In the genomic region with DNA sequence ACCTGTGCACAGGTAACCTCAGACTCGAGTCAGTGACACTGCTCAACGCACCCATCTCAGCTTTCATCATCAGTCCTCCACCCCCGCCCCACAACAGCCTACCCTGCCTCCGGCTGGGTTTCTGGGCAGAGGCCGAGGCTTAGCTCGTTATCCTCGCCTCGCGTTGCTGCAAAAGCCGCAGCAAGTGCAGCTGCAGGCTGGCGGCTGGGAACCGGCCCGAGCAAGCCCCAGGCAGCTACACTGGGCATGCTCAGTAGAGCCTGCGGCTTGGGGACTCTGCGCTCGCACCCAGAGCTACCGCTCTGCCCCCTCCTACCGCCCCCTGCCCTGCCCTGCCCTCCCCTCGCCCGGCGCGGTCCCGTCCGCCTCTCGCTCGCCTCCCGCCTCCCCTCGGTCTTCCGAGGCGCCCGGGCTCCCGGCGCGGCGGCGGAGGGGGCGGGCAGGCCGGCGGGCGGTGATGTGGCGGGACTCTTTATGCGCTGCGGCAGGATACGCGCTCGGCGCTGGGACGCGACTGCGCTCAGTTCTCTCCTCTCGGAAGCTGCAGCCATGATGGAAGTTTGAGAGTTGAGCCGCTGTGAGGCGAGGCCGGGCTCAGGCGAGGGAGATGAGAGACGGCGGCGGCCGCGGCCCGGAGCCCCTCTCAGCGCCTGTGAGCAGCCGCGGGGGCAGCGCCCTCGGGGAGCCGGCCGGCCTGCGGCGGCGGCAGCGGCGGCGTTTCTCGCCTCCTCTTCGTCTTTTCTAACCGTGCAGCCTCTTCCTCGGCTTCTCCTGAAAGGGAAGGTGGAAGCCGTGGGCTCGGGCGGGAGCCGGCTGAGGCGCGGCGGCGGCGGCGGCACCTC, we compare ENCODE assay signal across 1 cellular context.
TF ChIP-seq lines count a peak whose summit lies in the region.

A gene with protein sequence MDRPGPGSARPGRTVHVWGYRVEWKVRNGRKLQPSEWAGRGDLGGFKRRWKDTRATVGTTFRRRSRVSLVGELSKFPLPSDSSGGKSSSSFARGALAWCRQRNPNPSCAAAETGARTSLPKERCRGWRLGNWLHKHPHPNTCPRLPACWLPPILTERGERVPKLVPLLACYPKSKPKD (minus strand): TSS at position 432 of the 842 bp plus-strand sequence. CDS start 1,046 bp downstream, outside the sequence.
A gene (plus strand): TSS at position 524 of the 842 bp plus-strand sequence. CDS start 845 bp downstream, outside the sequence.

TF ChIP-seq in WTC11, 78 proteins besides CTCF, POLR2A, EP300 and RAD21 (continued from another document and continues in another):
- TF ChIP-seq, protein P1, sequence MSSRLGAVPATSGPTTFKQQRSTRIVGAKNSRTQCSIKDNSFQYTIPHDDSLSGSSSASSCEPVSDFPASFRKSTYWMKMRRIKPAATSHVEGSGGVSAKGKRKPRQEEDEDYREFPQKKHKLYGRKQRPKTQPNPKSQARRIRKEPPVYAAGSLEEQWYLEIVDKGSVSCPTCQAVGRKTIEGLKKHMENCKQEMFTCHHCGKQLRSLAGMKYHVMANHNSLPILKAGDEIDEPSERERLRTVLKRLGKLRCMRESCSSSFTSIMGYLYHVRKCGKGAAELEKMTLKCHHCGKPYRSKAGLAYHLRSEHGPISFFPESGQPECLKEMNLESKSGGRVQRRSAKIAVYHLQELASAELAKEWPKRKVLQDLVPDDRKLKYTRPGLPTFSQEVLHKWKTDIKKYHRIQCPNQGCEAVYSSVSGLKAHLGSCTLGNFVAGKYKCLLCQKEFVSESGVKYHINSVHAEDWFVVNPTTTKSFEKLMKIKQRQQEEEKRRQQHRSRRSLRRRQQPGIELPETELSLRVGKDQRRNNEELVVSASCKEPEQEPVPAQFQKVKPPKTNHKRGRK (CRISPR knock-in tag; IDR thresholded peaks at IDR 0.05; ENCODE audit: borderline replicate concordance): no peak
- TF ChIP-seq SP1 (CRISPR knock-in tag; conservative IDR thresholded peaks at IDR 0.05) (peak; percentile 97), JUN (CRISPR knock-in tag; IDR thresholded peaks at IDR 0.05) (no peak), NFYB (CRISPR knock-in tag; conservative IDR thresholded peaks at IDR 0.05; ENCODE audit: low read depth) (no peak), ZNF416 (CRISPR knock-in tag; IDR thresholded peaks at IDR 0.05) (no peak), ZNF121 (CRISPR knock-in tag; IDR thresholded peaks at IDR 0.05) (no peak), MXD4 (CRISPR knock-in tag; IDR thresholded peaks at IDR 0.05; ENCODE audit: borderline replicate concordance) (no peak), ATF1 (CRISPR knock-in tag; IDR thresholded peaks at IDR 0.05) (0 out of 2 replicates have a peak, but pooled peaks have one; percentile 26), ETV6 (CRISPR knock-in tag; IDR thresholded peaks at IDR 0.05) (peak; percentile 89), NFE2L1 (CRISPR knock-in tag; IDR thresholded peaks at IDR 0.05) (no peak), NFATC4 (CRISPR knock-in tag; IDR thresholded peaks at IDR 0.05) (no peak), HMGA2 (CRISPR knock-in tag; IDR thresholded peaks at IDR 0.05) (no peak), JAZF1 (CRISPR knock-in tag; IDR thresholded peaks at IDR 0.05) (no peak), NR1H2 (CRISPR knock-in tag; IDR thresholded peaks at IDR 0.05) (no peak), GTF2I (CRISPR knock-in tag; conservative IDR thresholded peaks at IDR 0.05) (no peak), SOX15 (CRISPR knock-in tag; IDR thresholded peaks at IDR 0.05) (no peak), TP53 (CRISPR knock-in tag; IDR thresholded peaks at IDR 0.05) (0 out of 2 replicates have a peak, but pooled peaks have one; percentile 90), GABPB1 (CRISPR knock-in tag; IDR thresholded peaks at IDR 0.05) (peak; percentile 67; the same call in 1 of the 2 replicates)
- TF ChIP-seq, protein P2, sequence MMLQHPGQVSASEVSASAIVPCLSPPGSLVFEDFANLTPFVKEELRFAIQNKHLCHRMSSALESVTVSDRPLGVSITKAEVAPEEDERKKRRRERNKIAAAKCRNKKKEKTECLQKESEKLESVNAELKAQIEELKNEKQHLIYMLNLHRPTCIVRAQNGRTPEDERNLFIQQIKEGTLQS (CRISPR knock-in tag; conservative IDR thresholded peaks at IDR 0.05): no peak
- TF ChIP-seq, protein P3, sequence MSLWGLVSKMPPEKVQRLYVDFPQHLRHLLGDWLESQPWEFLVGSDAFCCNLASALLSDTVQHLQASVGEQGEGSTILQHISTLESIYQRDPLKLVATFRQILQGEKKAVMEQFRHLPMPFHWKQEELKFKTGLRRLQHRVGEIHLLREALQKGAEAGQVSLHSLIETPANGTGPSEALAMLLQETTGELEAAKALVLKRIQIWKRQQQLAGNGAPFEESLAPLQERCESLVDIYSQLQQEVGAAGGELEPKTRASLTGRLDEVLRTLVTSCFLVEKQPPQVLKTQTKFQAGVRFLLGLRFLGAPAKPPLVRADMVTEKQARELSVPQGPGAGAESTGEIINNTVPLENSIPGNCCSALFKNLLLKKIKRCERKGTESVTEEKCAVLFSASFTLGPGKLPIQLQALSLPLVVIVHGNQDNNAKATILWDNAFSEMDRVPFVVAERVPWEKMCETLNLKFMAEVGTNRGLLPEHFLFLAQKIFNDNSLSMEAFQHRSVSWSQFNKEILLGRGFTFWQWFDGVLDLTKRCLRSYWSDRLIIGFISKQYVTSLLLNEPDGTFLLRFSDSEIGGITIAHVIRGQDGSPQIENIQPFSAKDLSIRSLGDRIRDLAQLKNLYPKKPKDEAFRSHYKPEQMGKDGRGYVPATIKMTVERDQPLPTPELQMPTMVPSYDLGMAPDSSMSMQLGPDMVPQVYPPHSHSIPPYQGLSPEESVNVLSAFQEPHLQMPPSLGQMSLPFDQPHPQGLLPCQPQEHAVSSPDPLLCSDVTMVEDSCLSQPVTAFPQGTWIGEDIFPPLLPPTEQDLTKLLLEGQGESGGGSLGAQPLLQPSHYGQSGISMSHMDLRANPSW (CRISPR knock-in tag; conservative IDR thresholded peaks at IDR 0.05; ENCODE audit: low read depth): no peak; the same call in 1 of the 2 replicates
- TF ChIP-seq, protein P4, sequence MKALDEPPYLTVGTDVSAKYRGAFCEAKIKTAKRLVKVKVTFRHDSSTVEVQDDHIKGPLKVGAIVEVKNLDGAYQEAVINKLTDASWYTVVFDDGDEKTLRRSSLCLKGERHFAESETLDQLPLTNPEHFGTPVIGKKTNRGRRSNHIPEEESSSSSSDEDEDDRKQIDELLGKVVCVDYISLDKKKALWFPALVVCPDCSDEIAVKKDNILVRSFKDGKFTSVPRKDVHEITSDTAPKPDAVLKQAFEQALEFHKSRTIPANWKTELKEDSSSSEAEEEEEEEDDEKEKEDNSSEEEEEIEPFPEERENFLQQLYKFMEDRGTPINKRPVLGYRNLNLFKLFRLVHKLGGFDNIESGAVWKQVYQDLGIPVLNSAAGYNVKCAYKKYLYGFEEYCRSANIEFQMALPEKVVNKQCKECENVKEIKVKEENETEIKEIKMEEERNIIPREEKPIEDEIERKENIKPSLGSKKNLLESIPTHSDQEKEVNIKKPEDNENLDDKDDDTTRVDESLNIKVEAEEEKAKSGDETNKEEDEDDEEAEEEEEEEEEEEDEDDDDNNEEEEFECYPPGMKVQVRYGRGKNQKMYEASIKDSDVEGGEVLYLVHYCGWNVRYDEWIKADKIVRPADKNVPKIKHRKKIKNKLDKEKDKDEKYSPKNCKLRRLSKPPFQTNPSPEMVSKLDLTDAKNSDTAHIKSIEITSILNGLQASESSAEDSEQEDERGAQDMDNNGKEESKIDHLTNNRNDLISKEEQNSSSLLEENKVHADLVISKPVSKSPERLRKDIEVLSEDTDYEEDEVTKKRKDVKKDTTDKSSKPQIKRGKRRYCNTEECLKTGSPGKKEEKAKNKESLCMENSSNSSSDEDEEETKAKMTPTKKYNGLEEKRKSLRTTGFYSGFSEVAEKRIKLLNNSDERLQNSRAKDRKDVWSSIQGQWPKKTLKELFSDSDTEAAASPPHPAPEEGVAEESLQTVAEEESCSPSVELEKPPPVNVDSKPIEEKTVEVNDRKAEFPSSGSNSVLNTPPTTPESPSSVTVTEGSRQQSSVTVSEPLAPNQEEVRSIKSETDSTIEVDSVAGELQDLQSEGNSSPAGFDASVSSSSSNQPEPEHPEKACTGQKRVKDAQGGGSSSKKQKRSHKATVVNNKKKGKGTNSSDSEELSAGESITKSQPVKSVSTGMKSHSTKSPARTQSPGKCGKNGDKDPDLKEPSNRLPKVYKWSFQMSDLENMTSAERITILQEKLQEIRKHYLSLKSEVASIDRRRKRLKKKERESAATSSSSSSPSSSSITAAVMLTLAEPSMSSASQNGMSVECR (CRISPR knock-in tag; IDR thresholded peaks at IDR 0.05; ENCODE audit: borderline replicate concordance): peak; percentile 77; the same call in 1 of the 2 replicates
- TF ChIP-seq, protein P5, sequence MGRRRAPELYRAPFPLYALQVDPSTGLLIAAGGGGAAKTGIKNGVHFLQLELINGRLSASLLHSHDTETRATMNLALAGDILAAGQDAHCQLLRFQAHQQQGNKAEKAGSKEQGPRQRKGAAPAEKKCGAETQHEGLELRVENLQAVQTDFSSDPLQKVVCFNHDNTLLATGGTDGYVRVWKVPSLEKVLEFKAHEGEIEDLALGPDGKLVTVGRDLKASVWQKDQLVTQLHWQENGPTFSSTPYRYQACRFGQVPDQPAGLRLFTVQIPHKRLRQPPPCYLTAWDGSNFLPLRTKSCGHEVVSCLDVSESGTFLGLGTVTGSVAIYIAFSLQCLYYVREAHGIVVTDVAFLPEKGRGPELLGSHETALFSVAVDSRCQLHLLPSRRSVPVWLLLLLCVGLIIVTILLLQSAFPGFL (CRISPR knock-in tag; IDR thresholded peaks at IDR 0.05; ENCODE audit: borderline replicate concordance): no peak
- TF ChIP-seq, protein P6, sequence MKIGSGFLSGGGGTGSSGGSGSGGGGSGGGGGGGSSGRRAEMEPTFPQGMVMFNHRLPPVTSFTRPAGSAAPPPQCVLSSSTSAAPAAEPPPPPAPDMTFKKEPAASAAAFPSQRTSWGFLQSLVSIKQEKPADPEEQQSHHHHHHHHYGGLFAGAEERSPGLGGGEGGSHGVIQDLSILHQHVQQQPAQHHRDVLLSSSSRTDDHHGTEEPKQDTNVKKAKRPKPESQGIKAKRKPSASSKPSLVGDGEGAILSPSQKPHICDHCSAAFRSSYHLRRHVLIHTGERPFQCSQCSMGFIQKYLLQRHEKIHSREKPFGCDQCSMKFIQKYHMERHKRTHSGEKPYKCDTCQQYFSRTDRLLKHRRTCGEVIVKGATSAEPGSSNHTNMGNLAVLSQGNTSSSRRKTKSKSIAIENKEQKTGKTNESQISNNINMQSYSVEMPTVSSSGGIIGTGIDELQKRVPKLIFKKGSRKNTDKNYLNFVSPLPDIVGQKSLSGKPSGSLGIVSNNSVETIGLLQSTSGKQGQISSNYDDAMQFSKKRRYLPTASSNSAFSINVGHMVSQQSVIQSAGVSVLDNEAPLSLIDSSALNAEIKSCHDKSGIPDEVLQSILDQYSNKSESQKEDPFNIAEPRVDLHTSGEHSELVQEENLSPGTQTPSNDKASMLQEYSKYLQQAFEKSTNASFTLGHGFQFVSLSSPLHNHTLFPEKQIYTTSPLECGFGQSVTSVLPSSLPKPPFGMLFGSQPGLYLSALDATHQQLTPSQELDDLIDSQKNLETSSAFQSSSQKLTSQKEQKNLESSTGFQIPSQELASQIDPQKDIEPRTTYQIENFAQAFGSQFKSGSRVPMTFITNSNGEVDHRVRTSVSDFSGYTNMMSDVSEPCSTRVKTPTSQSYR (CRISPR knock-in tag; IDR thresholded peaks at IDR 0.05): peak; percentile 9; the same call in 1 of the 2 replicates
- TF ChIP-seq, protein P7, sequence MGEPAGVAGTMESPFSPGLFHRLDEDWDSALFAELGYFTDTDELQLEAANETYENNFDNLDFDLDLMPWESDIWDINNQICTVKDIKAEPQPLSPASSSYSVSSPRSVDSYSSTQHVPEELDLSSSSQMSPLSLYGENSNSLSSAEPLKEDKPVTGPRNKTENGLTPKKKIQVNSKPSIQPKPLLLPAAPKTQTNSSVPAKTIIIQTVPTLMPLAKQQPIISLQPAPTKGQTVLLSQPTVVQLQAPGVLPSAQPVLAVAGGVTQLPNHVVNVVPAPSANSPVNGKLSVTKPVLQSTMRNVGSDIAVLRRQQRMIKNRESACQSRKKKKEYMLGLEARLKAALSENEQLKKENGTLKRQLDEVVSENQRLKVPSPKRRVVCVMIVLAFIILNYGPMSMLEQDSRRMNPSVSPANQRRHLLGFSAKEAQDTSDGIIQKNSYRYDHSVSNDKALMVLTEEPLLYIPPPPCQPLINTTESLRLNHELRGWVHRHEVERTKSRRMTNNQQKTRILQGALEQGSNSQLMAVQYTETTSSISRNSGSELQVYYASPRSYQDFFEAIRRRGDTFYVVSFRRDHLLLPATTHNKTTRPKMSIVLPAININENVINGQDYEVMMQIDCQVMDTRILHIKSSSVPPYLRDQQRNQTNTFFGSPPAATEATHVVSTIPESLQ (CRISPR knock-in tag; IDR thresholded peaks at IDR 0.05): no peak
- TF ChIP-seq, protein P8, sequence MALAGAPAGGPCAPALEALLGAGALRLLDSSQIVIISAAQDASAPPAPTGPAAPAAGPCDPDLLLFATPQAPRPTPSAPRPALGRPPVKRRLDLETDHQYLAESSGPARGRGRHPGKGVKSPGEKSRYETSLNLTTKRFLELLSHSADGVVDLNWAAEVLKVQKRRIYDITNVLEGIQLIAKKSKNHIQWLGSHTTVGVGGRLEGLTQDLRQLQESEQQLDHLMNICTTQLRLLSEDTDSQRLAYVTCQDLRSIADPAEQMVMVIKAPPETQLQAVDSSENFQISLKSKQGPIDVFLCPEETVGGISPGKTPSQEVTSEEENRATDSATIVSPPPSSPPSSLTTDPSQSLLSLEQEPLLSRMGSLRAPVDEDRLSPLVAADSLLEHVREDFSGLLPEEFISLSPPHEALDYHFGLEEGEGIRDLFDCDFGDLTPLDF (CRISPR knock-in tag; IDR thresholded peaks at IDR 0.05): no peak
- TF ChIP-seq, protein P9, sequence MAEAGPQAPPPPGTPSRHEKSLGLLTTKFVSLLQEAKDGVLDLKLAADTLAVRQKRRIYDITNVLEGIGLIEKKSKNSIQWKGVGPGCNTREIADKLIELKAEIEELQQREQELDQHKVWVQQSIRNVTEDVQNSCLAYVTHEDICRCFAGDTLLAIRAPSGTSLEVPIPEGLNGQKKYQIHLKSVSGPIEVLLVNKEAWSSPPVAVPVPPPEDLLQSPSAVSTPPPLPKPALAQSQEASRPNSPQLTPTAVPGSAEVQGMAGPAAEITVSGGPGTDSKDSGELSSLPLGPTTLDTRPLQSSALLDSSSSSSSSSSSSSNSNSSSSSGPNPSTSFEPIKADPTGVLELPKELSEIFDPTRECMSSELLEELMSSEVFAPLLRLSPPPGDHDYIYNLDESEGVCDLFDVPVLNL (CRISPR knock-in tag; IDR thresholded peaks at IDR 0.05; ENCODE audit: borderline replicate concordance, low read depth): no peak
- TF ChIP-seq, protein P10, sequence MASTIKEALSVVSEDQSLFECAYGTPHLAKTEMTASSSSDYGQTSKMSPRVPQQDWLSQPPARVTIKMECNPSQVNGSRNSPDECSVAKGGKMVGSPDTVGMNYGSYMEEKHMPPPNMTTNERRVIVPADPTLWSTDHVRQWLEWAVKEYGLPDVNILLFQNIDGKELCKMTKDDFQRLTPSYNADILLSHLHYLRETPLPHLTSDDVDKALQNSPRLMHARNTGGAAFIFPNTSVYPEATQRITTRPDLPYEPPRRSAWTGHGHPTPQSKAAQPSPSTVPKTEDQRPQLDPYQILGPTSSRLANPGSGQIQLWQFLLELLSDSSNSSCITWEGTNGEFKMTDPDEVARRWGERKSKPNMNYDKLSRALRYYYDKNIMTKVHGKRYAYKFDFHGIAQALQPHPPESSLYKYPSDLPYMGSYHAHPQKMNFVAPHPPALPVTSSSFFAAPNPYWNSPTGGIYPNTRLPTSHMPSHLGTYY (CRISPR knock-in tag; IDR thresholded peaks at IDR 0.05): peak; percentile 61; the same call in 1 of the 2 replicates
